In genomic region chr1:159932296-159933285, GRCh38 we compare ENCODE assay signal across 2 cellular contexts.
TF ChIP-seq lines count a peak whose summit lies in the region.

No MANE protein-coding gene starts in this region.

TF ChIP-seq in HEK293, 187 proteins besides CTCF, POLR2A, EP300 and RAD21:
- TF ChIP-seq ZNF311 (tag by site-specific recombination; IDR thresholded peaks at IDR 0.05; ENCODE audit: borderline replicate concordance): no peak
- peak; percentile 82 for TF ChIP-seq PRDM10 (tag by site-specific recombination; IDR thresholded peaks at IDR 0.05)
- TF ChIP-seq ZNF518A (tag by site-specific recombination; conservative IDR thresholded peaks at IDR 0.05; ENCODE audit: low read depth): no peak
- TF ChIP-seq ZNF76 (tag by site-specific recombination; IDR thresholded peaks at IDR 0.05; ENCODE audit: borderline replicate concordance, low read depth): no peak
- peak; percentile 69 for TF ChIP-seq GLIS1 (tag by site-specific recombination; IDR thresholded peaks at IDR 0.05)
- TF ChIP-seq ZNF398 (tag by site-specific recombination; IDR thresholded peaks at IDR 0.05): no peak
- TF ChIP-seq ZNF23 (tag by site-specific recombination; IDR thresholded peaks at IDR 0.05; ENCODE audit: borderline replicate concordance): no peak
- TF ChIP-seq ZIC2 (tag by site-specific recombination; IDR thresholded peaks at IDR 0.05): peak; percentile 99
- no peak for TF ChIP-seq ZNF529 (tag by site-specific recombination; IDR thresholded peaks at IDR 0.05; ENCODE audit: insufficient replicate concordance)

TF ChIP-seq in GM12878, 131 proteins besides CTCF, POLR2A, EP300 and RAD21:
- no peak for TF ChIP-seq EED (IDR thresholded peaks at IDR 0.05; ENCODE audit: low read depth)
- no peak for TF ChIP-seq ZNF24 (IDR thresholded peaks at IDR 0.05)
- no peak for TF ChIP-seq BACH1 (IDR thresholded peaks at IDR 0.05; ENCODE audit: borderline replicate concordance)
- TF ChIP-seq EGR1 (IDR thresholded peaks at IDR 0.05; ENCODE audit: borderline replicate concordance in 1 of 2, low read depth in 2 of 2, low read length in 2 of 2): no peak
- no peak for TF ChIP-seq PAX5 (IDR thresholded peaks at IDR 0.05; ENCODE audit: borderline replicate concordance, low read depth, low read length)
- no peak for TF ChIP-seq ZNF217 (IDR thresholded peaks at IDR 0.05)
- no peak for TF ChIP-seq BCL3 (IDR thresholded peaks at IDR 0.05; ENCODE audit: borderline replicate concordance, insufficient read depth, low read depth, low read length, poor library complexity, severe bottlenecking)
- TF ChIP-seq ZBTB4 (CRISPR knock-in tag; IDR thresholded peaks at IDR 0.05): no peak
- no peak for TF ChIP-seq E2F8 (IDR thresholded peaks at IDR 0.05; ENCODE audit: low read depth, partially characterized antibody)
- no peak for TF ChIP-seq ESRRA (IDR thresholded peaks at IDR 0.05; ENCODE audit: low read length)
- TF ChIP-seq PAX8 (IDR thresholded peaks at IDR 0.05): no peak
- no peak for TF ChIP-seq ATF7 (IDR thresholded peaks at IDR 0.05; ENCODE audit: low read depth)
- no peak for TF ChIP-seq RFX5 (IDR thresholded peaks at IDR 0.05; ENCODE audit: low read depth, low read length)
- TF ChIP-seq SMARCA5 (IDR thresholded peaks at IDR 0.05): no peak
- TF ChIP-seq ZNF622 (IDR thresholded peaks at IDR 0.05): no peak
- TF ChIP-seq TARDBP (IDR thresholded peaks at IDR 0.05; ENCODE audit: borderline replicate concordance): no peak
- no peak for TF ChIP-seq GABPA (IDR thresholded peaks at IDR 0.05; ENCODE audit: low read depth)
